Comparison of ENCODE assay signal across 11 cellular contexts in the genomic region with DNA sequence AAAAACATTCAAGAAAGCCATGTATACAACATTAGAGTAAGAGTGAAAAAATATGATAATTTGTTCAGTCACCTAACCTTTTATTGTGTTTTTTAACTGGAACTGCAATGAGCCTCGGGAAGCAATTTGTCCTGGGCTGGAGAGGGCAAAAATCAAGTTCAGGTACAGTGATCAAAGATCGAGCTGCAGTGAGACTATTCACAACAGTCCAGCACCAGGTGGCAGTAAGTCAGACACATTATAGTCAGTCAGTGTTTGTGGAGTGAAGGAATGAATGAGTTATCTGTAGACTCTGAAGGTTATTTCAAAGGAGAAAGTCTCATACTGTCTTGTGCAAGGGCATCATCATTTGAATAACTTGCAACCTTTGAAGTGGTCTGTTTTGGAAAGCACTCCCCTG.
DNase-seq lines count a peak whose midpoint lies in the region; ATAC-seq, FAIRE-seq and TF ChIP-seq lines count a peak whose summit lies in the region.
"Had no signal": no experiment of that assay in that cellular context is flagged by ENCODE, and none has a peak within 500 bp of the region (broad histone marks: within the 10 kb centered on the region; RNA-seq: fewer than 3 reads in every experiment).

No MANE protein-coding gene starts in this region.

- TF ChIP-seq RAD21 in HCT116 (IDR thresholded peaks at IDR 0.05; ENCODE audit: low read depth), result no peak; the same call in 1 of the 2 replicates
- peak; percentile 43 for TF ChIP-seq RAD21 in GM12878 (IDR thresholded peaks at IDR 0.05; ENCODE audit: insufficient read depth, low read depth, low read length)

- H2AFZ ChIP-seq in HCT116 (ENCODE audit: low read depth, low read length, poor library complexity, severe bottlenecking) (no peak overlapping the region), GM12878 (ENCODE audit: control insufficient read depth, low read depth, low read length) (no peak overlapping the region), osteoblast (ENCODE audit: low read length) (no peak overlapping the region)

- TF ChIP-seq EP300 in GM12878 (IDR thresholded peaks at IDR 0.05; ENCODE audit: borderline replicate concordance in 1 of 2, control insufficient read depth in 1 of 2, low read depth in 2 of 2, low read length in 2 of 2), result no peak

- in situ Hi-C loops in GM13976 (cut with MboI; ENCODE audit: low sequenced_read_pairs, unreplicated experiment), result no loop called here
- in situ Hi-C loops in GM12878 (cut with MboI), result no loop called here

- intact Hi-C loops in HCT116 (cut with micrococcal nuclease) (no loop called here), GM12878 (cut with micrococcal nuclease; ENCODE audit: unreplicated experiment) (loop anchor here (5.0 kb wide), 1 partner anchor 193 kb away; no protein-coding TSS in a partner anchor)

- H3K9me3 ChIP-seq in HCT116 (ENCODE audit: control insufficient read depth in 1 of 2, insufficient read depth in 1 of 2, low read depth in 1 of 2, low read length in 2 of 2) (no peaks in the 10 kb centered on the region), GM12878 (replicated peaks; ENCODE audit: control insufficient read depth, insufficient read depth, low read length) (no peaks in the 10 kb centered on the region; the same call in 2 of the 3 replicates), osteoblast (ENCODE audit: low read depth, low read length) (no peaks in the 10 kb centered on the region), BE2C (no peaks in the 10 kb centered on the region)
- H3K9me3 ChIP-seq: vagina had no signal

- no peak for DNase-seq in GM13976 (ENCODE audit: low spot score)
- DNase-seq in HCT116 (ENCODE audit: low read depth, low spot score), result no peak
- DNase-seq in GM12878 (ENCODE audit: low read depth, low spot score), result no peak
- no peak for DNase-seq in osteoblast (ENCODE audit: insufficient read length, low spot score, missing footprints)
- no peak for DNase-seq in effector CD4-positive, alpha-beta T cell
- DNase-seq in BE2C, result no peak
- DNase-seq: naive thymus-derived CD8-positive, alpha-beta T cell; NCI-H1436 had no signal

- H3K9me2 ChIP-seq in HCT116 (ENCODE audit: insufficient read depth), result no peaks in the 10 kb centered on the region

- RAD21 ChIA-PET in HCT116 (lab: Charles Lee; ENCODE audit: low non-redundant PET in 1 of 2, low total read pairs in 2 of 2, uncharacterized antibody in 2 of 2, unreplicated experiment in 2 of 2), result no interaction called here
- RAD21 ChIA-PET in GM12878 (lab: Charles Lee; ENCODE audit: unreplicated experiment), result interaction anchor here (0.9 to 1.3 kb wide), 5 partner anchors 14 to 152 kb away, joined by 3 to 4 read pairs (median 3); no protein-coding TSS in a partner anchor

- TF ChIP-seq CTCF in GM13976 (IDR thresholded peaks at IDR 0.05; ENCODE audit: borderline replicate concordance, control extremely low read depth, extremely low read depth, insufficient read depth, missing control alignments) (peak; percentile 10), HCT116 (IDR thresholded peaks at IDR 0.05 in 2 of 3, conservative IDR thresholded peaks at IDR 0.05 in 1 of 3; ENCODE audit: borderline replicate concordance in 1 of 3, insufficient read depth in 1 of 3, low read depth in 2 of 3, low read length in 2 of 3) (peak; percentile 12 to 30 (median 24); a peak in 4 of 6 replicates), GM12878 (IDR thresholded peaks at IDR 0.05 in 2 of 3, conservative IDR thresholded peaks at IDR 0.05 in 1 of 3; ENCODE audit: control insufficient read depth in 2 of 3, extremely low read depth in 1 of 3, insufficient read depth in 1 of 3, low read depth in 3 of 3, low read length in 3 of 3) (peak; percentile 31 to 52 (median 34); a peak in 5 of 6 replicates), osteoblast (IDR thresholded peaks at IDR 0.05; ENCODE audit: extremely low read depth, low read depth, low read length) (peak; percentile 11), BE2C (IDR thresholded peaks at IDR 0.05; ENCODE audit: low read depth, low read length) (no peak)

- peak; percentile 64 for FAIRE-seq in GM12878 (lab: Jason Lieb, UNC)

- H3K4me1 ChIP-seq in HCT116 (ENCODE audit: control insufficient read depth in 1 of 2, insufficient read depth in 2 of 2, low read length in 2 of 2) (no peaks in the 10 kb centered on the region), GM12878 (ENCODE audit: control insufficient read depth, insufficient read depth, low read length) (peaks cover 10% of the 10 kb centered on the region), osteoblast (ENCODE audit: insufficient read depth, low read length) (no peaks in the 10 kb centered on the region), BE2C (no peaks in the 10 kb centered on the region)

- H3K4me2 ChIP-seq in HCT116 (ENCODE audit: low read length), result no peak overlapping the region
- no peak overlapping the region for H3K4me2 ChIP-seq in GM12878 (ENCODE audit: control insufficient read depth, insufficient read depth)
- H3K4me2 ChIP-seq in osteoblast (ENCODE audit: insufficient read depth, low read length), result no peak overlapping the region

- ATAC-seq in HCT116 (peak; percentile 78), GM12878 (peak; percentile 91), HG03045 (IDR thresholded peaks at IDR 0.05; ENCODE audit: unreplicated experiment) (no peak)
- ATAC-seq: naive thymus-derived CD8-positive, alpha-beta T cell had no signal

- POLR2A ChIA-PET in HCT116 (lab: Charles Lee) (no interaction called here), GM12878 (lab: Charles Lee) (interaction anchor here (0.7 to 1.5 kb wide), 3 partner anchors 114 to 117 kb away, joined by 3 to 4 read pairs (median 4); no protein-coding TSS in a partner anchor)

- TF ChIP-seq POLR2A in HCT116 (IDR thresholded peaks at IDR 0.05; ENCODE audit: borderline replicate concordance, extremely low read depth, insufficient read depth, insufficient read length), result no peak
- no peak for TF ChIP-seq POLR2A in GM12878 (IDR thresholded peaks at IDR 0.05; ENCODE audit: low read depth, low read length)

- H3K36me3 ChIP-seq in HCT116 (ENCODE audit: control insufficient read depth in 1 of 2, insufficient read depth in 2 of 2, low read length in 2 of 2) (no peaks in the 10 kb centered on the region), GM12878 (ENCODE audit: control insufficient read depth in 2 of 2, insufficient read depth in 2 of 2, low read length in 1 of 2) (no peaks in the 10 kb centered on the region), osteoblast (ENCODE audit: insufficient read depth, low read length) (no peaks in the 10 kb centered on the region), BE2C (no peaks in the 10 kb centered on the region)
- H3K36me3 ChIP-seq: vagina had no signal

- H3K27ac ChIP-seq in HCT116 (ENCODE audit: low read depth, low read length) (no peak overlapping the region), GM12878 (ENCODE audit: control insufficient read depth, insufficient read depth) (no peak overlapping the region), osteoblast (ENCODE audit: low read depth, low read length) (no peak overlapping the region)
- H3K27ac ChIP-seq: skin epidermis, vagina had no signal

- H4K20me1 ChIP-seq in HCT116 (ENCODE audit: insufficient read depth) (no peaks in the 10 kb centered on the region), GM12878 (ENCODE audit: control insufficient read depth, insufficient read depth) (no peaks in the 10 kb centered on the region), osteoblast (ENCODE audit: insufficient read depth, low read length) (no peaks in the 10 kb centered on the region)

- no TSS peak for BruUV-seq in HCT116 (replicated peaks; lab: Mats Ljungman, UMichigan)
- no TSS peak for BruUV-seq in GM12878 (replicated peaks; lab: Mats Ljungman, UMichigan)

- SMC1A ChIA-PET in GM12878 (lab: Charles Lee; ENCODE audit: uncharacterized antibody, unreplicated experiment), result interaction anchor here (0.7 to 2.4 kb wide), 9 partner anchors 19 to 192 kb away, joined by 3 to 13 read pairs (median 4); no protein-coding TSS in a partner anchor

- no peak overlapping the region for H3K9ac ChIP-seq in HCT116 (ENCODE audit: low read length)
- H3K9ac ChIP-seq in GM12878 (ENCODE audit: control insufficient read depth, insufficient read depth, low read length), result no peak overlapping the region

- H3K4me3 ChIP-seq in HCT116 (replicated peaks in 1 of 2; ENCODE audit: low read depth in 1 of 2, low read length in 2 of 2) (no peak overlapping the region), GM12878 (no peak overlapping the region), osteoblast (ENCODE audit: insufficient read depth, low read length) (no peak overlapping the region), BE2C (ENCODE audit: low read depth, low read length) (no peak overlapping the region)
- H3K4me3 ChIP-seq: skin epidermis, vagina had no signal

- H3K79me2 ChIP-seq in HCT116 (ENCODE audit: insufficient read depth, low read length) (no peaks in the 10 kb centered on the region), GM12878 (ENCODE audit: control insufficient read depth, insufficient read depth, low read length) (no peaks in the 10 kb centered on the region), osteoblast (ENCODE audit: insufficient read depth, low read length) (no peaks in the 10 kb centered on the region)

- CTCF ChIA-PET in HCT116 (lab: Charles Lee), result interaction anchor here (0.6 to 1.3 kb wide), 2 partner anchors 9 to 51 kb away, joined by 3 read pairs; no protein-coding TSS in a partner anchor
- CTCF ChIA-PET in GM12878 (lab: Yijun Ruan, JAX), result interaction anchor here (0.7 to 3.4 kb wide), 10 partner anchors 8 to 152 kb away, joined by 3 to 15 read pairs (median 4); partner anchors contain the start of gene ACTR8

- no peaks in the 10 kb centered on the region for H3K27me3 ChIP-seq in HCT116 (ENCODE audit: insufficient read depth, low read length)
- no peaks in the 10 kb centered on the region for H3K27me3 ChIP-seq in GM12878 (replicated peaks in 1 of 2; ENCODE audit: control insufficient read depth in 2 of 2, insufficient read depth in 2 of 2, low read length in 1 of 2)
- H3K27me3 ChIP-seq in osteoblast (ENCODE audit: insufficient read depth, low read length), result no peaks in the 10 kb centered on the region
- H3K27me3 ChIP-seq in BE2C, result no peaks in the 10 kb centered on the region
- H3K27me3 ChIP-seq: vagina had no signal

- WGBS in GM12878 (ENCODE audit: insufficient coverage, insufficient replicate concordance, low lambda C conversion rate, missing lambda C conversion rate), result 4% methylated on average over 2 of the region's 2 CpGs

TF ChIP-seq in HCT116, 20 proteins besides CTCF, POLR2A, EP300 and RAD21 (continues in another document):
- no peak for TF ChIP-seq YY1 (IDR thresholded peaks at IDR 0.05; ENCODE audit: extremely low read depth, insufficient replicate concordance, low read depth, low read length)
- no peak for TF ChIP-seq FOSL1 (IDR thresholded peaks at IDR 0.05; ENCODE audit: low read depth)

TF ChIP-seq in GM12878, 131 proteins besides CTCF, POLR2A, EP300 and RAD21:
- peak; percentile 78; the same call in 1 of the 2 replicates for TF ChIP-seq SMC3 (IDR thresholded peaks at IDR 0.05; ENCODE audit: borderline replicate concordance, low read length)
- TF ChIP-seq ZNF24 (IDR thresholded peaks at IDR 0.05), result peak; percentile 99
- TF ChIP-seq HDGF (IDR thresholded peaks at IDR 0.05), result no peak
- no peak for TF ChIP-seq GATAD2B (conservative IDR thresholded peaks at IDR 0.05; ENCODE audit: low read depth)
